18 cellular contexts compared by ENCODE assay signal in the genomic region with DNA sequence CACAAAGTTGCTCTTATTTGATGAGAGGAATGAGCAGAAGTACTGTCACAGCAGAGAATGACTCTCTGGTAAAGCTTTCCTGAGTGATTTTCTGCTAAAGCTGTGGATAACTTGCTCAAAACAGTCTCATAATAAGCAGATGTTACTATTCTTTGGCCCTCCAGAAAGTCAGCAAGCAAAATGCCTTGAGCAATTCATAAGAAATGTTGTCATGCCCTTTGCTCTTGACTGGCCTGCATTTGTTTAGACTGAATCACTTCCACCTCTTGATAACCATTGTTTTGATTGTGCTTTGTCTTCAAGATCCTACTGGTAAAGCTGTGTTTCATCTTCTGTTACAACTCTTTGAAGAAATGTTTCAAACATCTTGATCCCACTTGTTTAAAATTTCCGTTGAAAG.
DNase-seq lines count a peak whose midpoint lies in the region; FAIRE-seq and TF ChIP-seq lines count a peak whose summit lies in the region.
"Had no signal": no experiment of that assay in that cellular context is flagged by ENCODE, and none has a peak within 500 bp of the region (broad histone marks: within the 10 kb centered on the region; RNA-seq: fewer than 3 reads in every experiment).

No MANE protein-coding gene starts in this region.

- no peaks in the 10 kb centered on the region for H3K9me3 ChIP-seq in HUES64 (ENCODE audit: insufficient read depth, low read depth, low read length)
- H3K9me3 ChIP-seq in hepatocyte (ENCODE audit: low read depth) = no peaks in the 10 kb centered on the region
- H3K9me3 ChIP-seq in stomach = no peaks in the 10 kb centered on the region
- no peaks in the 10 kb centered on the region for H3K9me3 ChIP-seq in ascending aorta
- H3K9me3 ChIP-seq: esophagus squamous epithelium, prostate gland, uterus had no signal

- TF ChIP-seq CTCF in bronchial epithelial cell (IDR thresholded peaks at IDR 0.05; ENCODE audit: insufficient read depth, low read length, severe bottlenecking) (no peak), hepatocyte (IDR thresholded peaks at IDR 0.05; ENCODE audit: poor library complexity) (no peak), stomach (IDR thresholded peaks at IDR 0.05) (no peak), ascending aorta (IDR thresholded peaks at IDR 0.05) (no peak)

- peak overlapping the region; percentile 76 for H3K27ac ChIP-seq in ACC112 (ENCODE audit: low read depth, low read length)
- peak overlapping the region; percentile 43; the same call in 1 of the 2 replicates for H3K27ac ChIP-seq in HUES64 (ENCODE audit: low read depth, low read length)
- H3K27ac ChIP-seq in hepatocyte = peak overlapping the region; percentile 2
- H3K27ac ChIP-seq in stomach = no peak overlapping the region
- H3K27ac ChIP-seq in ascending aorta = no peak overlapping the region
- H3K27ac ChIP-seq: esophagus squamous epithelium, prostate gland, uterus had no signal

- no peak overlapping the region for H3K4me2 ChIP-seq in hepatocyte

- no peak for FAIRE-seq in bronchial epithelial cell (lab: Jason Lieb, UNC)
- FAIRE-seq: GM12878 had no signal

- intact Hi-C loops in stomach (cut with DNase I; ENCODE audit: low total_unique reads) = no loop called here
- intact Hi-C loops in ascending aorta (cut with DNase I) = no loop called here

- peak overlapping the region; percentile 15 for H2AFZ ChIP-seq in ACC112 (ENCODE audit: low read length, unreplicated experiment)
- no peak overlapping the region for H2AFZ ChIP-seq in hepatocyte

- H3K27me3 ChIP-seq in ACC112 (ENCODE audit: insufficient read depth, low read length) (no peaks in the 10 kb centered on the region), HUES64 (ENCODE audit: insufficient read depth, low read length) (no peaks in the 10 kb centered on the region), bronchial epithelial cell (ENCODE audit: control insufficient read depth, insufficient read depth, low read length) (no peaks in the 10 kb centered on the region), hepatocyte (no peaks in the 10 kb centered on the region), stomach (no peaks in the 10 kb centered on the region), ascending aorta (no peaks in the 10 kb centered on the region)
- H3K27me3 ChIP-seq: esophagus squamous epithelium, uterus had no signal

- H3K9ac ChIP-seq in HUES64 (ENCODE audit: low read depth, low read length) = no peak overlapping the region

- no peaks in the 10 kb centered on the region for H3K79me2 ChIP-seq in ACC112 (ENCODE audit: control insufficient read depth, insufficient read depth, low read length, unreplicated experiment)
- H3K79me2 ChIP-seq in hepatocyte = no peaks in the 10 kb centered on the region

- H3K9me2 ChIP-seq in hepatocyte (replicated peaks; ENCODE audit: insufficient read depth) = no peaks in the 10 kb centered on the region

- H3K36me3 ChIP-seq in ACC112 (ENCODE audit: insufficient read depth, low read length) (no peaks in the 10 kb centered on the region), HUES64 (ENCODE audit: insufficient read depth, low read length) (no peaks in the 10 kb centered on the region), bronchial epithelial cell (ENCODE audit: control insufficient read depth, insufficient read depth, low read length) (no peaks in the 10 kb centered on the region), hepatocyte (replicated peaks; ENCODE audit: insufficient read depth, low read depth) (no peaks in the 10 kb centered on the region), stomach (no peaks in the 10 kb centered on the region), ascending aorta (no peaks in the 10 kb centered on the region)
- H3K36me3 ChIP-seq: esophagus squamous epithelium, prostate gland, uterus had no signal

- H3K4me1 ChIP-seq in ACC112 (ENCODE audit: control insufficient read depth, insufficient read depth, low read length, unreplicated experiment) (peaks cover 24% of the 10 kb centered on the region), HUES64 (ENCODE audit: insufficient read depth, low read length) (peaks cover 20% of the 10 kb centered on the region; the same call in 1 of the 2 replicates), hepatocyte (ENCODE audit: insufficient read depth) (no peaks in the 10 kb centered on the region), stomach (no peaks in the 10 kb centered on the region), ascending aorta (no peaks in the 10 kb centered on the region)
- H3K4me1 ChIP-seq: esophagus squamous epithelium, prostate gland, uterus had no signal

- TF ChIP-seq POLR2A in stomach (IDR thresholded peaks at IDR 0.05) = no peak

- 71% methylated on average over 1 of the region's 1 CpG for WGBS in HUES64
- WGBS in hepatocyte (ENCODE audit: low lambda C conversion rate, missing lambda C conversion rate) = 27% methylated on average over 1 of the region's 1 CpG
- WGBS in stomach, 5 donors = 41 to 69% (median 65%) methylated on average over 1 of the region's 1 CpG

- no peak for TF ChIP-seq EP300 in stomach (IDR thresholded peaks at IDR 0.05)

- H3K4me3 ChIP-seq in ACC112 (ENCODE audit: low read depth, low read length) (peak overlapping the region; percentile 42; the same call in 1 of the 2 replicates), HUES64 (ENCODE audit: low read length) (no peak overlapping the region), bronchial epithelial cell (ENCODE audit: low read depth, low read length) (no peak overlapping the region), hepatocyte (no peak overlapping the region), stomach (no peak overlapping the region), ascending aorta (no peak overlapping the region)
- H3K4me3 ChIP-seq: esophagus squamous epithelium, GM12878, prostate gland, uterus had no signal

- H4K20me1 ChIP-seq in hepatocyte (ENCODE audit: insufficient read depth, poor library complexity, severe bottlenecking) = no peaks in the 10 kb centered on the region

- DNase-seq in bronchial epithelial cell (ENCODE audit: low read depth) (peak; percentile 89), hepatocyte (ENCODE audit: low spot score) (no peak), stomach (no peak), NCI-H2107 (lab: John Stamatoyannopoulos, UW) (no peak), NCI-H524 treated with DMSO at 0.1 percent for 48 hours (lab: John Stamatoyannopoulos, UW) (no peak), ascending aorta (ENCODE audit: low spot score in 2 of 2) (no peak)
- DNase-seq: activated CD8-positive, alpha-beta T cell treated with anti-CD3 and anti-CD28 coated beads, Interleukin-2, amount 10 ng/mL, durations not matched to agents 7 days and 5 days; central memory CD4-positive, alpha-beta T cell; DMS153; esophagus squamous epithelium; NCI-H1092; NCI-H510A; stimulated activated CD4-positive, alpha-beta T cell treated with anti-CD3 and anti-CD28 coated beads, Interleukin-2, amount 100 ng/mL, for 24 hours; uterus had no signal

Comparison
In these comparisons a context has a peak if more than half of its experiments do, and no peak if none do; other contexts are left out.
1. H3K27ac ChIP-seq: peak in ACC112 (single experiment), HUES64 (single experiment) and hepatocyte (single experiment); none in stomach (0 of 5) and ascending aorta (0 of 2).